ENCODE assay signal across 24 cellular contexts in genomic region chr9:113515862-113516261, GRCh38. TPM values are rescaled to one million over a fixed set of nuclear protein-coding genes. Genes with fewer than 3 reads are reported as not detected.
DNase-seq lines count a peak whose midpoint lies in the region; ATAC-seq and TF ChIP-seq lines count a peak whose summit lies in the region.
"Had no signal": no experiment of that assay in that cellular context is flagged by ENCODE, and none has a peak within 500 bp of the region (broad histone marks: within the 10 kb centered on the region; RNA-seq: fewer than 3 reads in every experiment).

No MANE protein-coding gene starts in this region.

- TF ChIP-seq EP300 in transverse colon (IDR thresholded peaks at IDR 0.05; ENCODE audit: low read depth), result no peak

- intact Hi-C loops in transverse colon (cut with DNase I; ENCODE audit: low total_unique reads), result no loop called here

- in situ Hi-C loops in transverse colon (cut with MboI; ENCODE audit: low pct_ligation_motif_present in 1 of 4, low pct_unique_long_range_greater_than_20kb in 1 of 4, low sequenced_read_pairs in 3 of 4), result no loop called here

- H3K27ac ChIP-seq in transverse colon, result peak overlapping the region; percentile 36 to 86 (median 47)
- H3K27ac ChIP-seq: GM23248, left lung, RWPE1, SK-N-MC had no signal

- TF ChIP-seq CTCF in transverse colon (IDR thresholded peaks at IDR 0.05) (no peak), BE2C (IDR thresholded peaks at IDR 0.05; ENCODE audit: low read depth, low read length) (no peak)

- peak overlapping the region; percentile 54 for H3K4me3 Mint-ChIP-seq in activated naive CD8-positive, alpha-beta T cell
- H3K4me3 Mint-ChIP-seq in activated naive CD8-positive, alpha-beta T cell treated with anti-CD3 and anti-CD28 coated beads, Interleukin-2, amount 50 U/mL, for 24 hours, result no peak overlapping the region
- H3K4me3 Mint-ChIP-seq in activated T-helper 17 cell treated with anti-CD3 and anti-CD28 coated beads, Interleukin-2, amount 50 U/mL, for 72 hours, result no peak overlapping the region
- peak overlapping the region in 4 of 5 donors; percentile 36 to 69 (median 50) for H3K4me3 Mint-ChIP-seq in immature natural killer cell
- H3K4me3 Mint-ChIP-seq: mesothelial cell of epicardium, neural crest cell had no signal

- no peaks in the 10 kb centered on the region for H3K27me3 ChIP-seq in transverse colon
- H3K27me3 ChIP-seq in BE2C, result no peaks in the 10 kb centered on the region
- H3K27me3 ChIP-seq: left lung had no signal

- no peak for ATAC-seq in activated naive CD8-positive, alpha-beta T cell treated with anti-CD3 and anti-CD28 coated beads, Interleukin-2, amount 50 U/mL, for 24 hours
- no peak for ATAC-seq in activated T-helper 17 cell treated with anti-CD3 and anti-CD28 coated beads, Interleukin-2, amount 50 U/mL, for 72 hours (replicated peaks)
- ATAC-seq in HG02642 (IDR thresholded peaks at IDR 0.05; ENCODE audit: poor library complexity, unreplicated experiment) (no peak), GM21526 (IDR thresholded peaks at IDR 0.05; ENCODE audit: low FRiP score, unreplicated experiment) (no peak)
- ATAC-seq: activated CD4-positive, CD25-positive, alpha-beta regulatory T cell treated with anti-CD3 and anti-CD28 coated beads, Interleukin-2, amount 50 U/mL, for 24 hours; left lung; sciatic nerve had no signal

- H3K36me3 ChIP-seq in transverse colon (no peaks in the 10 kb centered on the region), BE2C (no peaks in the 10 kb centered on the region)

- H3K4me1 Mint-ChIP-seq in activated naive CD8-positive, alpha-beta T cell (ENCODE audit: low read depth), result peaks cover 90% of the 10 kb centered on the region
- peaks cover 97% of the 10 kb centered on the region for H3K4me1 Mint-ChIP-seq in activated naive CD8-positive, alpha-beta T cell treated with anti-CD3 and anti-CD28 coated beads, Interleukin-2, amount 50 U/mL, for 24 hours
- peaks cover 52% of the 10 kb centered on the region for H3K4me1 Mint-ChIP-seq in activated T-helper 17 cell treated with anti-CD3 and anti-CD28 coated beads, Interleukin-2, amount 50 U/mL, for 72 hours
- peaks cover 86 to 89% of the 10 kb centered on the region in 2 donors for H3K4me1 Mint-ChIP-seq in immature natural killer cell
- H3K4me1 Mint-ChIP-seq: mesothelial cell of epicardium had no signal

- DNase-seq in activated naive CD8-positive, alpha-beta T cell treated with anti-CD3 and anti-CD28 coated beads, Interleukin-2, amount 50 U/mL, for 24 hours, result no peak
- no peak for DNase-seq in immature natural killer cell
- DNase-seq in transverse colon, result no peak
- no peak for DNase-seq in BE2C
- DNase-seq: ACHN; C1 segment of cervical spinal cord; cortex of kidney; GM23248; head of caudate nucleus; Kasumi-1; left lung; NCI-H187 treated with DMSO at 0.1 percent for 48 hours; NCI-H526 treated with DMSO at 0.1 percent for 48 hours; stimulated activated CD4-positive, alpha-beta T cell treated with anti-CD3 and anti-CD28 coated beads, Interleukin-15, amount 100 ng/mL, for 24 hours had no signal

- H3K4me1 ChIP-seq in transverse colon, result peaks cover 8 to 95% (median 45%) of the 10 kb centered on the region in 4 donors
- no peaks in the 10 kb centered on the region for H3K4me1 ChIP-seq in BE2C

- peaks cover 2% of the 10 kb centered on the region for H3K36me3 Mint-ChIP-seq in activated naive CD8-positive, alpha-beta T cell
- peaks cover 21% of the 10 kb centered on the region for H3K36me3 Mint-ChIP-seq in activated naive CD8-positive, alpha-beta T cell treated with anti-CD3 and anti-CD28 coated beads, Interleukin-2, amount 50 U/mL, for 24 hours (ENCODE audit: low read depth)
- H3K36me3 Mint-ChIP-seq in activated T-helper 17 cell treated with anti-CD3 and anti-CD28 coated beads, Interleukin-2, amount 50 U/mL, for 72 hours (ENCODE audit: low read depth), result peaks cover 38% of the 10 kb centered on the region
- peaks cover 19 to 23% (median 22%) of the 10 kb centered on the region in 3 donors for H3K36me3 Mint-ChIP-seq in immature natural killer cell

- 42 to 71% methylated on average over 4 of the region's 4 CpGs for WGBS in transverse colon (ENCODE audit: low coverage in 1 of 2), 2 donors

- H3K4me3 ChIP-seq in transverse colon, result no peak overlapping the region
- H3K4me3 ChIP-seq in BE2C (ENCODE audit: low read depth, low read length), result no peak overlapping the region
- H3K4me3 ChIP-seq: GM23248, left lung, SK-N-MC had no signal

- H3K9me3 ChIP-seq in transverse colon (no peaks in the 10 kb centered on the region), BE2C (no peaks in the 10 kb centered on the region)
- H3K9me3 ChIP-seq: left lung had no signal

- peak overlapping the region; percentile 96 for H3K27ac Mint-ChIP-seq in activated naive CD8-positive, alpha-beta T cell
- H3K27ac Mint-ChIP-seq in activated naive CD8-positive, alpha-beta T cell treated with anti-CD3 and anti-CD28 coated beads, Interleukin-2, amount 50 U/mL, for 24 hours, result no peak overlapping the region
- peak overlapping the region; percentile 90 for H3K27ac Mint-ChIP-seq in activated T-helper 17 cell treated with anti-CD3 and anti-CD28 coated beads, Interleukin-2, amount 50 U/mL, for 72 hours
- peak overlapping the region in 4 of 6 donors; percentile 50 to 87 (median 74) for H3K27ac Mint-ChIP-seq in immature natural killer cell
- H3K27ac Mint-ChIP-seq: mesothelial cell of epicardium had no signal

- TF ChIP-seq POLR2A in transverse colon (IDR thresholded peaks at IDR 0.05), result no peak

- H3K9me3 Mint-ChIP-seq in activated naive CD8-positive, alpha-beta T cell (ENCODE audit: low read depth), result no peaks in the 10 kb centered on the region
- H3K9me3 Mint-ChIP-seq in activated naive CD8-positive, alpha-beta T cell treated with anti-CD3 and anti-CD28 coated beads, Interleukin-2, amount 50 U/mL, for 24 hours, result no peaks in the 10 kb centered on the region
- no peaks in the 10 kb centered on the region for H3K9me3 Mint-ChIP-seq in activated T-helper 17 cell treated with anti-CD3 and anti-CD28 coated beads, Interleukin-2, amount 50 U/mL, for 72 hours
- no peaks in the 10 kb centered on the region for H3K9me3 Mint-ChIP-seq in immature natural killer cell
- H3K9me3 Mint-ChIP-seq: mesothelial cell of epicardium, neural crest cell had no signal

- H3K27me3 Mint-ChIP-seq in activated naive CD8-positive, alpha-beta T cell, result no peaks in the 10 kb centered on the region
- H3K27me3 Mint-ChIP-seq in activated naive CD8-positive, alpha-beta T cell treated with anti-CD3 and anti-CD28 coated beads, Interleukin-2, amount 50 U/mL, for 24 hours, result peaks cover 1% of the 10 kb centered on the region
- H3K27me3 Mint-ChIP-seq in activated T-helper 17 cell treated with anti-CD3 and anti-CD28 coated beads, Interleukin-2, amount 50 U/mL, for 72 hours, result no peaks in the 10 kb centered on the region
- peaks cover 12 to 32% (median 24%) of the 10 kb centered on the region in 3 donors for H3K27me3 Mint-ChIP-seq in immature natural killer cell (ENCODE audit: low read depth in 3 of 3)

RNA-seq across cellular contexts. Expression of gene RGS3, which starts 52.3 kb away (rescaled TPM):
- total RNA-seq in activated T-helper 17 cell treated with anti-CD3 and anti-CD28 coated beads, Interleukin-2, amount 50 U/mL, for 72 hours, result 10 to 100 TPM; 23.0 to 85.8 TPM
- polyA plus RNA-seq in immature natural killer cell, result 100 to 1,000 TPM in 1 of 3 donors, 10 to 100 TPM in 2; 76.9 to 230 (median 90.7) TPM
- 100 to 1,000 TPM in 1 of 4 donors, 10 to 100 TPM in 3; 62.7 to 150 (median 80.9) TPM for total RNA-seq in transverse colon
- polyA plus RNA-seq in BE2C (2012; ENCODE audit: insufficient read depth, insufficient read length, low read depth), result 103 TPM

Comparison
In these comparisons a context has a peak if more than half of its experiments do, and no peak if none do; other contexts are left out.
1. H3K4me3 Mint-ChIP-seq: peak in activated naive CD8-positive, alpha-beta T cell (single experiment) and immature natural killer cell (4 of 5); none in activated naive CD8-positive, alpha-beta T cell treated with anti-CD3 and anti-CD28 coated beads, Interleukin-2, amount 50 U/mL, for 24 hours (single experiment) and activated T-helper 17 cell treated with anti-CD3 and anti-CD28 coated beads, Interleukin-2, amount 50 U/mL, for 72 hours (single experiment).